ENCODE assay signal across 8 cellular contexts in the genomic region with DNA sequence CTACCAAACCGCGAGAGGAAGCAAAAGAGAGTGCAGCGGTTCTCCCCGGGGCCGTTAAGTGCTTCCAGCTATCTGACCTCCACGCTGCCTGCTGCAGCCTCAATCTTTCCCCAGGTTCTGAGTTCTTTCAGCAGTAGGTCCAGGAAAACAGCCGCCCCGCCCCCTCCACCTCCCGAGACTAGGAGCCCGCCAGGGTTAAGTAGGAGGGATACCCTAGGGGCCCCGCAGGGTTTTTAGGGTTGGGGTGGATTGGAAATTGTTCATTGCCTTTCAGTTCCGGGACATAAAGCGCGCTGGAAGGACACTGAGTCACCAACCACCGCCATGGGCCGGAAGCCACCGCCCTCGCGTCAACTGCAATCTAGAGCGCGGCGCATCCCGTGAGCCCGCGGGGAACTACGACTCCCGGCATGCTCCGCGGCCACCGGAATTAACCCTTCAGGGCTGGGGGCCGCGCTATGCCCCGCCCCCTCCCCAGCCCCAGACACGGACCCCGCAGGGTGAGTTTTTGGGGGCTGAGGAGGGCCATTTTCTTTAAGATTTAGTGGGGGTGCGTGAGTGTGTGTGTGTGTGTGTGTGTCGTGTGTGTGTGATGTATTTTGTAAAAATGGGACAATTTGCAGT. TPM values are rescaled to one million over a fixed set of nuclear protein-coding genes. Genes with fewer than 3 reads are reported as not detected.
DNase-seq lines count a peak whose midpoint lies in the region; ATAC-seq and TF ChIP-seq lines count a peak whose summit lies in the region.

Gene MYL6B, plus strand, starts transcription at position 456 of the 624 bp plus-strand sequence. CDS start 1,332 bp downstream, outside the sequence.

- peaks cover 2% of the 10 kb centered on the region for H3K36me3 Mint-ChIP-seq in activated T-cell treated with anti-CD3 and anti-CD28 coated beads, Interleukin-2, amount 50 U/mL, for 4 hours (ENCODE audit: insufficient read depth)

- no peak for TF ChIP-seq EP300 in esophagus muscularis mucosa (IDR thresholded peaks at IDR 0.05)

- peak within 1 kb of the TSS; percentile 53 for H2AFZ ChIP-seq in KMS-11 (ENCODE audit: low read depth)

- H4K20me1 ChIP-seq in KMS-11 (ENCODE audit: insufficient read depth), result no peaks in the 10 kb centered on the region

- DNase-seq in DMS79 (lab: John Stamatoyannopoulos, UW), result peak; percentile 54
- peak; percentile 74 for DNase-seq in Panc1 (ENCODE audit: low read depth, low spot score)
- DNase-seq in activated T-cell treated with anti-CD3 and anti-CD28 coated beads, Interleukin-2, amount 50 U/mL, for 4 hours, result peak; percentile 90
- peak; percentile 98 for DNase-seq in esophagus muscularis mucosa (ENCODE audit: extremely low spot score)
- peak; percentile 96 for DNase-seq in myocyte (ENCODE audit: low read depth)
- DNase-seq in stimulated activated CD8-positive, alpha-beta memory T cell treated with anti-CD3 and anti-CD28 coated beads, Interleukin-7, amount 100 ng/mL, for 4 hours (ENCODE audit: low read depth in 2 of 2), result peak; percentile 90 to 91

- H3K36me3 ChIP-seq in KMS-11 (ENCODE audit: insufficient read depth) (no peaks in the 10 kb centered on the region), Panc1 (ENCODE audit: control insufficient read depth, insufficient read depth, low read length) (peaks cover 3% of the 10 kb centered on the region; the same call in 1 of the 2 replicates), esophagus muscularis mucosa (peaks cover 0 to 4% (median 0%) of the 10 kb centered on the region in 4 donors)

- CTCF ChIA-PET in Panc1 (lab: Charles Lee), result interaction anchor here (0.6 kb wide), 2 partner anchors 26 to 432 kb away, joined by 3 to 6 read pairs; partner anchors contain the start of gene RDH5

- 1% methylated on average over 31 of the region's 37 CpGs for WGBS in esophagus muscularis mucosa

- peak within 1 kb of the TSS; percentile 52 for H3K4me2 ChIP-seq in KMS-11

- peak; percentile 80 for ATAC-seq in GM21737 (IDR thresholded peaks at IDR 0.05; ENCODE audit: unreplicated experiment)
- peak; percentile 94 for ATAC-seq in Panc1
- peak; percentile 94 for ATAC-seq in activated T-cell treated with anti-CD3 and anti-CD28 coated beads, Interleukin-2, amount 50 U/mL, for 4 hours

- H3K27me3 Mint-ChIP-seq in activated T-cell treated with anti-CD3 and anti-CD28 coated beads, Interleukin-2, amount 50 U/mL, for 4 hours (ENCODE audit: low read depth), result no peaks in the 10 kb centered on the region

- no peak for TF ChIP-seq CTCF in KMS-11 (conservative IDR thresholded peaks at IDR 0.05; ENCODE audit: low read depth, low read length)
- no peak for TF ChIP-seq CTCF in Panc1 (IDR thresholded peaks at IDR 0.05)
- peak in 1 of 3 experiments; percentile 25 for TF ChIP-seq CTCF in esophagus muscularis mucosa (IDR thresholded peaks at IDR 0.05)

- H3K4me1 ChIP-seq in KMS-11 (ENCODE audit: low read depth, poor library complexity, severe bottlenecking) (peaks cover 44% of the 10 kb centered on the region), Panc1 (ENCODE audit: control insufficient read depth, insufficient read depth, low read length) (peaks cover 28% of the 10 kb centered on the region), esophagus muscularis mucosa (peaks cover 23 to 44% (median 40%) of the 10 kb centered on the region in 4 donors)

- intact Hi-C loops in Panc1 (cut with micrococcal nuclease; ENCODE audit: unreplicated experiment), result no loop called here
- intact Hi-C loops in esophagus muscularis mucosa (cut with DNase I), result no loop called here

- H3K27ac ChIP-seq in KMS-11 (peak within 1 kb of the TSS; percentile 89), Panc1 (ENCODE audit: low read length) (peak within 1 kb of the TSS; percentile 93), esophagus muscularis mucosa (replicated peaks in 1 of 4) (peak within 1 kb of the TSS; percentile 89 to 95 (median 94))

- H3K79me2 ChIP-seq in KMS-11 (ENCODE audit: insufficient read depth, low read depth), result no peaks in the 10 kb centered on the region

- BruUV-seq in Panc1 (replicated peaks; lab: Mats Ljungman, UMichigan), result no TSS peak

- H3K27me3 ChIP-seq in KMS-11 (ENCODE audit: insufficient read depth, low read depth) (no peaks in the 10 kb centered on the region), Panc1 (ENCODE audit: control insufficient read depth, insufficient read depth, low read length) (no peaks in the 10 kb centered on the region), esophagus muscularis mucosa (no peaks in the 10 kb centered on the region)

- peak within 1 kb of the TSS; percentile 85 for H3K4me3 Mint-ChIP-seq in activated T-cell treated with anti-CD3 and anti-CD28 coated beads, Interleukin-2, amount 50 U/mL, for 4 hours

- no peak for TF ChIP-seq POLR2A in esophagus muscularis mucosa (IDR thresholded peaks at IDR 0.05; ENCODE audit: low read depth)

- H3K9ac ChIP-seq in KMS-11, result peak within 1 kb of the TSS; percentile 90

- H3K9me3 Mint-ChIP-seq in activated T-cell treated with anti-CD3 and anti-CD28 coated beads, Interleukin-2, amount 50 U/mL, for 4 hours, result no peaks in the 10 kb centered on the region

- H3K4me1 Mint-ChIP-seq in activated T-cell treated with anti-CD3 and anti-CD28 coated beads, Interleukin-2, amount 50 U/mL, for 4 hours (ENCODE audit: low read depth), result peaks cover 28% of the 10 kb centered on the region

- in situ Hi-C loops in Panc1 (cut with HindIII; ENCODE audit: low pct_unique_long_range_greater_than_20kb, low sequenced_read_pairs), result no loop called here

- POLR2A ChIA-PET in Panc1 (lab: Charles Lee), result interaction anchor here (0.6 kb wide), 1 partner anchor 163 kb away, joined by 5 read pairs; no protein-coding TSS in a partner anchor

- H3K9me3 ChIP-seq in Panc1 (ENCODE audit: control insufficient read depth, insufficient read depth, low read depth, low read length) (no peaks in the 10 kb centered on the region), esophagus muscularis mucosa (no peaks in the 10 kb centered on the region)

- H3K4me3 ChIP-seq in KMS-11 (IDR thresholded peaks at IDR 0.05; ENCODE audit: insufficient read depth, low read depth, low read length) (peak within 1 kb of the TSS; percentile 73), Panc1 (ENCODE audit: low read depth in 2 of 2, low read length in 2 of 2) (peak within 1 kb of the TSS; percentile 66), esophagus muscularis mucosa (peak within 1 kb of the TSS; percentile 67 to 77 (median 70))

RNA-seq across cellular contexts. Expression of gene MYL6B, which starts in this region (rescaled TPM):
- total RNA-seq in Panc1 (2021; ENCODE audit: unreplicated experiment) (66.5 TPM), esophagus muscularis mucosa (10 to 100 TPM; 28.5 to 39.4 (median 33.6) TPM), myocyte (3,936 and 4,339 TPM in 2 replicates)
- 236 TPM for polyA plus RNA-seq in Panc1 (2012; ENCODE audit: insufficient read length)
- total RNA-seq in activated T-cell treated with anti-CD3 and anti-CD28 coated beads, Interleukin-2, amount 50 U/mL, for 4 hours, result 10 to 100 TPM; 30.3 to 34.5 (median 30.8) TPM
- polyA plus RNA-seq in myocyte (2012), result 728 TPM

Comparison
In these comparisons a context has a peak if more than half of its experiments do, and no peak if none do; other contexts are left out.
1. Peak in every context shown above with its lines: DNase-seq, ATAC-seq, H3K4me3 ChIP-seq and H3K27ac ChIP-seq.
2. RNA of gene MYL6B (total RNA-seq): 3,936 to 4,339 TPM in myocyte; 66.5 TPM in Panc1 (single experiment), 28.5 to 39.4 TPM in esophagus muscularis mucosa and 30.3 to 34.5 TPM in activated T-cell treated with anti-CD3 and anti-CD28 coated beads, Interleukin-2, amount 50 U/mL, for 4 hours; every median in the first group is over 10 times any median in the second.